In genomic region chr17:67157732-67158639, GRCh38 we compare ENCODE assay signal across 8 cellular contexts.
DNase-seq lines count a peak whose midpoint lies in the region; ATAC-seq and TF ChIP-seq lines count a peak whose summit lies in the region.

No MANE protein-coding gene starts in this region.

- H2BK5ac ChIP-seq in H9 (ENCODE audit: insufficient read length, low read length): no peak overlapping the region

- peaks cover 5% of the 10 kb centered on the region; the same call in 1 of the 2 replicates for H3F3A ChIP-seq in PC-9 (ENCODE audit: insufficient read depth, low read depth)

- H4K8ac ChIP-seq in H9 (replicated peaks; ENCODE audit: insufficient read length, low read depth, low read length): no peak overlapping the region

- H3T11ph ChIP-seq in H9 (ENCODE audit: low read length): no peak overlapping the region

- H3K79me2 ChIP-seq in H9 (ENCODE audit: insufficient read depth, low read length) (no peaks in the 10 kb centered on the region), PC-9 (ENCODE audit: low read depth) (no peaks in the 10 kb centered on the region)

- H3K9ac ChIP-seq in H9 (ENCODE audit: extremely low read depth, insufficient read length, low read length): no peak overlapping the region

- H4K5ac ChIP-seq in H9 (ENCODE audit: insufficient read length, low read depth, low read length): no peak overlapping the region

- no peaks in the 10 kb centered on the region for H3K9me3 Mint-ChIP-seq in H9
- H3K9me3 Mint-ChIP-seq in progenitor cell of endocrine pancreas (ENCODE audit: low read depth): no peaks in the 10 kb centered on the region

- H3K4me3 ChIP-seq in BE2C (ENCODE audit: low read depth, low read length) (no peak overlapping the region), PC-9 (no peak overlapping the region), epithelial cell of esophagus (ENCODE audit: low read length) (no peak overlapping the region), tibial artery (no peak overlapping the region)

- H2BK20ac ChIP-seq in H9 (ENCODE audit: low read depth, low read length, poor library complexity, severe bottlenecking): no peak overlapping the region

- H3K4ac ChIP-seq in H9 (ENCODE audit: low read depth, low read length): no peak overlapping the region

- H4K20me1 ChIP-seq in H9 (ENCODE audit: control insufficient read depth, insufficient read depth, insufficient read length) (no peaks in the 10 kb centered on the region), PC-9 (ENCODE audit: insufficient read depth) (peaks cover 3% of the 10 kb centered on the region)

- H3K14ac ChIP-seq in H9 (ENCODE audit: insufficient read depth, low read length): no peak overlapping the region

- H3K27ac ChIP-seq in H9 (ENCODE audit: insufficient read length, low read depth, low read length) (no peak overlapping the region), PC-9 (no peak overlapping the region), tibial artery (no peak overlapping the region)

- H3K27me3 Mint-ChIP-seq in H9 (ENCODE audit: low read depth): no peaks in the 10 kb centered on the region
- H3K27me3 Mint-ChIP-seq in progenitor cell of endocrine pancreas: no peaks in the 10 kb centered on the region

- CTCF ChIA-PET in PC-9 (lab: Charles Lee): interaction anchor here (1.2 kb wide), 1 partner anchor 430 kb away, joined by 3 read pairs; no protein-coding TSS in a partner anchor

- no peak overlapping the region for H4K91ac ChIP-seq in H9 (ENCODE audit: insufficient read length, low read depth, low read length)

- peaks cover 4 to 26% (median 22%) of the 10 kb centered on the region in 3 experiments; a peak in 5 of 7 replicates for H3K36me3 Mint-ChIP-seq in H9 (ENCODE audit: insufficient read depth in 1 of 3, low read depth in 3 of 3)
- H3K36me3 Mint-ChIP-seq in progenitor cell of endocrine pancreas (ENCODE audit: insufficient read depth): peaks cover 20% of the 10 kb centered on the region

- TF ChIP-seq CTCF in BE2C (IDR thresholded peaks at IDR 0.05; ENCODE audit: low read depth, low read length) (peak; percentile 91), H9 (conservative IDR thresholded peaks at IDR 0.05) (peak; percentile 53), PC-9 (conservative IDR thresholded peaks at IDR 0.05) (peak; percentile 46; the same call in 1 of the 2 replicates), epithelial cell of esophagus (IDR thresholded peaks at IDR 0.05; ENCODE audit: insufficient read depth, low read depth, low read length, missing control alignments) (peak; percentile 28), progenitor cell of endocrine pancreas (IDR thresholded peaks at IDR 0.05; ENCODE audit: unreplicated experiment) (peak; percentile 37), tibial artery (IDR thresholded peaks at IDR 0.05) (no peak)

- no peak overlapping the region for H3K56ac ChIP-seq in H9 (ENCODE audit: insufficient read length, low read depth, low read length)

- H3K27ac Mint-ChIP-seq in H9 (no peak overlapping the region), progenitor cell of endocrine pancreas (peak overlapping the region; percentile 0)

- peaks cover 4 to 8% of the 10 kb centered on the region in 2 experiments for H3K4me1 Mint-ChIP-seq in H9
- peaks cover 6% of the 10 kb centered on the region for H3K4me1 Mint-ChIP-seq in progenitor cell of endocrine pancreas (ENCODE audit: low read depth)

- H2AFZ ChIP-seq in H9 (ENCODE audit: low read length): no peak overlapping the region
- H2AFZ ChIP-seq in PC-9: no peak overlapping the region

- BruUV-seq in PC-9 (replicated peaks; lab: Mats Ljungman, UMichigan): no TSS peak

- DNase-seq in BE2C (peak; percentile 64), H9 (no peak), PC-9 (no peak), epithelial cell of esophagus (ENCODE audit: low read depth) (peak; percentile 13), progenitor cell of endocrine pancreas (ENCODE audit: low spot score, unreplicated experiment) (no peak), tibial artery (no peak)

- intact Hi-C loops in PC-9 (cut with micrococcal nuclease; ENCODE audit: unreplicated experiment): loop anchor here (1.0 to 5.0 kb wide), 3 partner anchors 243 to 441 kb away; no protein-coding TSS in a partner anchor
- intact Hi-C loops in tibial artery (cut with DNase I; ENCODE audit: low total_unique reads): no loop called here

- POLR2A ChIA-PET in PC-9 (lab: Charles Lee; ENCODE audit: unreplicated experiment): no interaction called here

- H3K9me2 ChIP-seq in PC-9 (ENCODE audit: insufficient read depth): no peaks in the 10 kb centered on the region

- H3K4me1 ChIP-seq in BE2C: peaks cover 7% of the 10 kb centered on the region
- no peaks in the 10 kb centered on the region for H3K4me1 ChIP-seq in H9 (ENCODE audit: insufficient read depth, low read length)
- no peaks in the 10 kb centered on the region for H3K4me1 ChIP-seq in PC-9 (replicated peaks; ENCODE audit: insufficient read depth)
- no peaks in the 10 kb centered on the region for H3K4me1 ChIP-seq in tibial artery

- H3K9me3 ChIP-seq in BE2C: no peaks in the 10 kb centered on the region
- H3K9me3 ChIP-seq in H9 (ENCODE audit: control insufficient read depth, low read depth, low read length): no peaks in the 10 kb centered on the region
- H3K9me3 ChIP-seq in PC-9 (ENCODE audit: insufficient read depth, low read depth): no peaks in the 10 kb centered on the region
- H3K9me3 ChIP-seq in tibial artery: no peaks in the 10 kb centered on the region

- H3K36me3 ChIP-seq in BE2C: peaks cover 15% of the 10 kb centered on the region
- H3K36me3 ChIP-seq in PC-9 (ENCODE audit: low read depth): no peaks in the 10 kb centered on the region
- H3K36me3 ChIP-seq in tibial artery: peaks cover 12 to 14% (median 13%) of the 10 kb centered on the region in 3 donors

- no peak overlapping the region for H2BK15ac ChIP-seq in H9 (ENCODE audit: low read depth, low read length)

- ATAC-seq in HG03196 (IDR thresholded peaks at IDR 0.05; ENCODE audit: unreplicated experiment): no peak
- no peak for ATAC-seq in HG03139 (IDR thresholded peaks at IDR 0.05; ENCODE audit: unreplicated experiment)

- H3K79me1 ChIP-seq in H9 (ENCODE audit: insufficient read depth, low read depth, low read length, poor library complexity, severe bottlenecking): no peaks in the 10 kb centered on the region

- no peak overlapping the region for H2BK12ac ChIP-seq in H9 (ENCODE audit: insufficient read length, low read depth, low read length)

- H3K18ac ChIP-seq in H9 (ENCODE audit: insufficient read length, low read depth, low read length): no peak overlapping the region

- H2BK120ac ChIP-seq in H9 (ENCODE audit: low read depth, low read length, poor library complexity, severe bottlenecking): no peak overlapping the region

- H3K4me3 Mint-ChIP-seq in H9: no peak overlapping the region
- H3K4me3 Mint-ChIP-seq in progenitor cell of endocrine pancreas (ENCODE audit: low read depth): no peak overlapping the region

- no peaks in the 10 kb centered on the region for H3K23me2 ChIP-seq in H9 (ENCODE audit: insufficient read length, low read depth, low read length, poor library complexity, severe bottlenecking)

- H3K23ac ChIP-seq in H9 (ENCODE audit: insufficient read length, low read depth, low read length): no peak overlapping the region

- H2AK5ac ChIP-seq in H9 (ENCODE audit: insufficient read length, low read length): no peak overlapping the region

- no peak overlapping the region for H3K4me2 ChIP-seq in H9 (ENCODE audit: insufficient read depth, insufficient read length, low read length)
- no peak overlapping the region for H3K4me2 ChIP-seq in PC-9

- H3K27me3 ChIP-seq in BE2C (no peaks in the 10 kb centered on the region), H9 (ENCODE audit: insufficient read depth, low read length) (no peaks in the 10 kb centered on the region), PC-9 (ENCODE audit: insufficient read depth, low read depth) (no peaks in the 10 kb centered on the region), tibial artery (no peaks in the 10 kb centered on the region)

Comparison
In these comparisons a context has a peak if more than half of its experiments do, and no peak if none do; other contexts are left out.
1. DNase-seq: peak in BE2C (single experiment) and epithelial cell of esophagus (single experiment); none in H9 (single experiment), PC-9 (0 of 2), progenitor cell of endocrine pancreas (single experiment) and tibial artery (0 of 2).
2. CTCF ChIP-seq: peak in BE2C (single experiment), H9 (single experiment), PC-9 (single experiment), epithelial cell of esophagus (single experiment) and progenitor cell of endocrine pancreas (single experiment); none in tibial artery (0 of 2).